20 cellular contexts compared by ENCODE assay signal in the genomic region with DNA sequence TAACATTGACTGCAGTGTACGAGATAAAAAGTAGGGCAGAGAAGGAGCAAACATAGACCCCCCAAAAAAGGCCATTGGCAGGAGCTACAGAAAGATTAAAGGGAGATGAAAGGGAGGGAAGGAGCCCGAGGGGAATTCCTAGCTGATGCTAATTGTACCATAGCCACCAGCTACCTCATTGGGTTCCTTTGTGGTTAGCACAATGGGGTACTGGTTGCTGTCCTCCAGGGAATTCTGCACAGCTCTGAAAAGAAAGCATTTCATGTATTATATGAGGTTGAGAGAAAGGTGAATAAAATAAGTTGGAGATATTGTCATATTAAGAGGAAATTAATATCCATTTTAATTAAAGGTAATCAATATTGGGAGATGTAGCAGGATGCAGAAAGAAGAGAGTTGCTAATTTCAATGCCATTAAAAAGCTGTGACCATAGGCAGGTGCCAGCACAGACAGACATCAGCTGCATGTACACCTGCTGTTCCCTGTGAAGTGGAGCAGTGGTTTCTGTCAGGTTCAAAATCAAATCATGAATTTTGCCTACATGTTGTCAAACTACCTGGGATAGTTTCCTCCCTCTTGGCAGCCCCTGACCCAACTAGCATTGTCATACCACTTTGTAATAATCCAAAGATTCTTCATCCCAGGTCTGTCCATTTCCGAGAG.
"Had no signal": no experiment of that assay in that cellular context is flagged by ENCODE, and none has a peak within 500 bp of the region (broad histone marks: within the 10 kb centered on the region; RNA-seq: fewer than 3 reads in every experiment).

No MANE protein-coding gene starts in this region.

- H3K36me3 ChIP-seq: breast epithelium, prostate gland had no signal

- H3K27ac ChIP-seq: breast epithelium, prostate gland, skin epidermis had no signal

- H3K4me3 Mint-ChIP-seq: activated T-helper 17 cell treated with anti-CD3 and anti-CD28 coated beads, Interleukin-2, amount 50 U/mL, for 72 hours; dendritic cell treated with granulocyte-macrophage colony-stimulating factor and Interleukin-4, amounts not matched to agents 40 ng/mL and 50 ng/mL, for 4 days; nephron; type B pancreatic cell had no signal

- H3K9me3 Mint-ChIP-seq: nephron, type B pancreatic cell had no signal

- DNase-seq: activated CD4-positive, alpha-beta T cell treated with anti-CD3 and anti-CD28 coated beads for 1 hour; activated CD4-positive, alpha-beta T cell treated with anti-CD3 and anti-CD28 coated beads, Interleukin-2, amount 50 U/mL, for 4 hours; activated naive CD4-positive, alpha-beta T cell treated with Interleukin-2 at 50 U/mL for 16 hours; aorta; cerebellar nuclear complex; effector memory CD4-positive, alpha-beta T cell; foreskin fibroblast; mesenchymal stem cell; right cardiac atrium; stimulated activated CD4-positive, alpha-beta T cell treated with anti-CD3 and anti-CD28 coated beads, Interleukin-15, amount 100 ng/mL, for 24 hours; stimulated activated CD4-positive, alpha-beta T cell treated with anti-CD3 and anti-CD28 coated beads, Interleukin-4, amount 100 ng/mL, for 1 hour; stimulated activated naive CD4-positive, alpha-beta T cell; T1000 had no signal

- H3K36me3 Mint-ChIP-seq: type B pancreatic cell had no signal

- H3K27ac Mint-ChIP-seq: activated T-helper 17 cell treated with anti-CD3 and anti-CD28 coated beads, Interleukin-2, amount 50 U/mL, for 72 hours; dendritic cell treated with granulocyte-macrophage colony-stimulating factor and Interleukin-4, amounts not matched to agents 40 ng/mL and 50 ng/mL, for 4 days; type B pancreatic cell had no signal

- H3K4me1 Mint-ChIP-seq: activated T-helper 17 cell treated with anti-CD3 and anti-CD28 coated beads, Interleukin-2, amount 50 U/mL, for 72 hours had no signal

- H3K9me3 ChIP-seq: breast epithelium, prostate gland had no signal

- H3K4me3 ChIP-seq: breast epithelium, prostate gland, skin epidermis had no signal

- H3K27me3 ChIP-seq: breast epithelium had no signal

- H3K27me3 Mint-ChIP-seq: activated T-helper 17 cell treated with anti-CD3 and anti-CD28 coated beads, Interleukin-2, amount 50 U/mL, for 72 hours; dendritic cell treated with granulocyte-macrophage colony-stimulating factor and Interleukin-4, amounts not matched to agents 40 ng/mL and 50 ng/mL, for 4 days had no signal

- H3K4me1 ChIP-seq: breast epithelium, prostate gland had no signal
